ENCODE assay signal across 10 cellular contexts in genomic region chr16:13909872-13910303, GRCh38. TPM values are rescaled to one million over a fixed set of nuclear protein-coding genes. Genes with fewer than 3 reads are reported as not detected.
DNase-seq lines count a peak whose midpoint lies in the region; TF ChIP-seq lines count a peak whose summit lies in the region.
"Had no signal": no experiment of that assay in that cellular context is flagged by ENCODE, and none has a peak within 500 bp of the region (broad histone marks: within the 10 kb centered on the region; RNA-seq: fewer than 3 reads in every experiment).

No MANE protein-coding gene starts in this region.

- no peaks in the 10 kb centered on the region for H3F3A ChIP-seq in Loucy (ENCODE audit: low read depth)

- peak; percentile 91 to 99 for DNase-seq in cardiac fibroblast (ENCODE audit: low read depth in 2 of 2)
- DNase-seq in kidney tubule cell (ENCODE audit: low spot score): peak; percentile 26
- DNase-seq in thyroid gland: peak; percentile 72 to 84
- DNase-seq in activated T-cell treated with anti-CD3 and anti-CD28 coated beads, Interleukin-2, amount 50 U/mL, for 48 hours: no peak
- DNase-seq in central memory CD4-positive, alpha-beta T cell: no peak
- no peak for DNase-seq in lower leg skin (ENCODE audit: low spot score in 2 of 2)
- DNase-seq: endodermal cell had no signal

- TF ChIP-seq POLR2A in thyroid gland (IDR thresholded peaks at IDR 0.05) (peak in 1 of 2 donors; percentile 24), lower leg skin (IDR thresholded peaks at IDR 0.05) (no peak)

- H3K9me3 ChIP-seq in Loucy (ENCODE audit: insufficient read depth, low read depth, low read length) (no peaks in the 10 kb centered on the region), thyroid gland (no peaks in the 10 kb centered on the region)

- H2AFZ ChIP-seq in Loucy (ENCODE audit: low read length): peak overlapping the region; percentile 43; the same call in 1 of the 2 replicates

- H3K27me3 ChIP-seq in Loucy (ENCODE audit: insufficient read depth, low read length, poor library complexity, severe bottlenecking) (no peaks in the 10 kb centered on the region), thyroid gland (no peaks in the 10 kb centered on the region)

- H4K20me1 ChIP-seq in Loucy (ENCODE audit: insufficient read depth, low read length, poor library complexity, severe bottlenecking): no peaks in the 10 kb centered on the region

- no peak overlapping the region for H3K4me2 ChIP-seq in Loucy (ENCODE audit: low read depth, low read length, poor library complexity, severe bottlenecking)

- no peaks in the 10 kb centered on the region for H3K9me2 ChIP-seq in Loucy (replicated peaks; ENCODE audit: low read depth, low read length)

- 8 to 11% methylated on average over 3 of the region's 3 CpGs for WGBS in thyroid gland, 2 donors
- WGBS in lower leg skin, 2 donors: 17 to 20% methylated on average over 3 of the region's 3 CpGs

- H3K9ac ChIP-seq in Loucy (ENCODE audit: low read depth, low read length, poor library complexity, severe bottlenecking): no peak overlapping the region

- intact Hi-C loops in thyroid gland (cut with DNase I): no loop called here
- intact Hi-C loops in lower leg skin (cut with DNase I; ENCODE audit: low total_unique reads): no loop called here

- H3K4me1 ChIP-seq in Loucy (ENCODE audit: insufficient read depth, low read length, poor library complexity, severe bottlenecking) (no peaks in the 10 kb centered on the region), thyroid gland (peaks cover 0 to 10% of the 10 kb centered on the region in 2 donors)

- H3K27ac ChIP-seq in thyroid gland: peak overlapping the region; percentile 29 to 74 (median 58)

- no peak for TF ChIP-seq CTCF in Loucy (conservative IDR thresholded peaks at IDR 0.05; ENCODE audit: low read length)
- no peak for TF ChIP-seq CTCF in cardiac fibroblast (IDR thresholded peaks at IDR 0.05; ENCODE audit: low read depth, low read length)
- peak in 2 of 6 experiments; percentile 27 to 37 for TF ChIP-seq CTCF in thyroid gland (IDR thresholded peaks at IDR 0.05)
- no peak for TF ChIP-seq CTCF in lower leg skin (IDR thresholded peaks at IDR 0.05)

- no peaks in the 10 kb centered on the region for H3K79me2 ChIP-seq in Loucy (ENCODE audit: insufficient read depth, low read length)

- H3K4me3 ChIP-seq in Loucy (ENCODE audit: low read length, poor library complexity, severe bottlenecking): no peak overlapping the region
- no peak overlapping the region for H3K4me3 ChIP-seq in cardiac fibroblast (replicated peaks in 1 of 2; ENCODE audit: low read depth in 2 of 2, low read length in 2 of 2)
- H3K4me3 ChIP-seq in thyroid gland (replicated peaks in 1 of 3): no peak overlapping the region
- H3K4me3 ChIP-seq in lower leg skin (ENCODE audit: low read depth, poor library complexity, severe bottlenecking): no peak overlapping the region
- H3K4me3 ChIP-seq: GM12878, HAP-1 had no signal

- no peaks in the 10 kb centered on the region for H3K36me3 ChIP-seq in Loucy (ENCODE audit: insufficient read depth, low read length)
- no peaks in the 10 kb centered on the region for H3K36me3 ChIP-seq in thyroid gland
- H3K36me3 ChIP-seq: HAP-1 had no signal

RNA-seq across cellular contexts. Expression of gene ERCC4, which starts 10.1 kb away (rescaled TPM):
- total RNA-seq in thyroid gland (10 to 100 TPM in 3 of 4 donors, 1 to 10 TPM in 1; 7.5 to 13.2 (median 11.9) TPM), lower leg skin (10 to 100 TPM in 1 of 4 donors, 1 to 10 TPM in 3; 4.0 to 11.6 (median 6.9) TPM)

Comparison
In these comparisons a context has a peak if more than half of its experiments do, and no peak if none do; other contexts are left out.
1. DNase-seq: peak in cardiac fibroblast (2 of 2), kidney tubule cell (single experiment) and thyroid gland (2 of 2); none in activated T-cell treated with anti-CD3 and anti-CD28 coated beads, Interleukin-2, amount 50 U/mL, for 48 hours (0 of 2), central memory CD4-positive, alpha-beta T cell (single experiment) and lower leg skin (0 of 2).